Comparison of ENCODE assay signal across 25 cellular contexts in genomic region chr7:84057576-84057975, GRCh38.
"Had no signal": no experiment of that assay in that cellular context is flagged by ENCODE, and none has a peak within 500 bp of the region (broad histone marks: within the 10 kb centered on the region; RNA-seq: fewer than 3 reads in every experiment).

No MANE protein-coding gene starts in this region.

- H3K4me3 ChIP-seq: mucosa of descending colon, psoas muscle, spleen, testis, tibial nerve, upper lobe of right lung, vagina had no signal

- H3K27me3 Mint-ChIP-seq: dendritic cell treated with granulocyte-macrophage colony-stimulating factor and Interleukin-4, amounts not matched to agents 40 ng/mL and 50 ng/mL, for 4 days; effector memory CD8-positive, alpha-beta T cell; naive thymus-derived CD8-positive, alpha-beta T cell; stimulated activated naive B cell treated with anti-CD40 and anti-IgM and Interleukin-4, amounts not matched to agents 10 μg/mL and 1 μg/mL and 100 μg/mL, for 72 hours; stimulated activated naive CD8-positive, alpha-beta T cell treated with anti-CD3 and anti-CD28 coated beads, Interleukin-15, amount 100 ng/mL, for 72 hours had no signal

- H3K4me1 Mint-ChIP-seq: stimulated activated naive B cell treated with anti-CD40 and anti-IgM and Interleukin-4, amounts not matched to agents 10 μg/mL and 1 μg/mL and 100 μg/mL, for 72 hours had no signal

- ATAC-seq: effector memory CD8-positive, alpha-beta T cell; left lobe of liver; naive thymus-derived CD8-positive, alpha-beta T cell; psoas muscle; sciatic nerve; stimulated activated naive B cell treated with anti-CD40 and anti-IgM and Interleukin-4, amounts not matched to agents 10 μg/mL and 1 μg/mL and 100 μg/mL, for 72 hours; stimulated activated naive CD8-positive, alpha-beta T cell treated with anti-CD3 and anti-CD28 coated beads, Interleukin-15, amount 100 ng/mL, for 72 hours; upper lobe of right lung had no signal

- H3K4me3 Mint-ChIP-seq: dendritic cell treated with granulocyte-macrophage colony-stimulating factor and Interleukin-4, amounts not matched to agents 40 ng/mL and 50 ng/mL, for 4 days; effector memory CD8-positive, alpha-beta T cell; naive thymus-derived CD8-positive, alpha-beta T cell; stimulated activated naive B cell treated with anti-CD40 and anti-IgM and Interleukin-4, amounts not matched to agents 10 μg/mL and 1 μg/mL and 100 μg/mL, for 72 hours; stimulated activated naive CD8-positive, alpha-beta T cell treated with anti-CD3 and anti-CD28 coated beads, Interleukin-15, amount 100 ng/mL, for 72 hours had no signal

- H3K36me3 Mint-ChIP-seq: stimulated activated naive B cell treated with anti-CD40 and anti-IgM and Interleukin-4, amounts not matched to agents 10 μg/mL and 1 μg/mL and 100 μg/mL, for 72 hours had no signal

- DNase-seq: effector memory CD8-positive, alpha-beta T cell; erythroblast; foreskin melanocyte; head of caudate nucleus; hippocampal formation; mammary epithelial cell; mucosa of descending colon; naive thymus-derived CD8-positive, alpha-beta T cell; psoas muscle; retina; spleen; stimulated activated CD4-positive, alpha-beta T cell treated with anti-CD3 and anti-CD28 coated beads, Interleukin-15, amount 100 ng/mL, for 24 hours; stimulated activated CD4-positive, alpha-beta T cell treated with anti-CD3 and anti-CD28 coated beads, Interleukin-1b, Interleukin-23, amount 100 ng/mL, for 48 hours; stimulated activated CD4-positive, alpha-beta T cell treated with anti-CD3 and anti-CD28 coated beads, Interleukin-4, amount 100 ng/mL, for 24 hours; stimulated activated naive B cell treated with anti-CD40 and anti-IgM and Interleukin-4, amounts not matched to agents 10 μg/mL and 1 μg/mL and 100 μg/mL, for 72 hours; stimulated activated naive CD8-positive, alpha-beta T cell treated with anti-CD3 and anti-CD28 coated beads, Interleukin-15, amount 100 ng/mL, for 72 hours; testis; upper lobe of right lung had no signal

- H3K9me3 Mint-ChIP-seq: effector memory CD8-positive, alpha-beta T cell; stimulated activated naive B cell treated with anti-CD40 and anti-IgM and Interleukin-4, amounts not matched to agents 10 μg/mL and 1 μg/mL and 100 μg/mL, for 72 hours; stimulated activated naive CD8-positive, alpha-beta T cell treated with anti-CD3 and anti-CD28 coated beads, Interleukin-15, amount 100 ng/mL, for 72 hours had no signal

- H3K27ac Mint-ChIP-seq: dendritic cell treated with granulocyte-macrophage colony-stimulating factor and Interleukin-4, amounts not matched to agents 40 ng/mL and 50 ng/mL, for 4 days; effector memory CD8-positive, alpha-beta T cell; naive thymus-derived CD8-positive, alpha-beta T cell; stimulated activated naive B cell treated with anti-CD40 and anti-IgM and Interleukin-4, amounts not matched to agents 10 μg/mL and 1 μg/mL and 100 μg/mL, for 72 hours; stimulated activated naive CD8-positive, alpha-beta T cell treated with anti-CD3 and anti-CD28 coated beads, Interleukin-15, amount 100 ng/mL, for 72 hours had no signal

- H3K27ac ChIP-seq: neutrophil, psoas muscle, spleen, testis, tibial nerve, upper lobe of right lung, vagina had no signal

- H3K36me3 ChIP-seq: neutrophil, spleen, tibial nerve, upper lobe of right lung, vagina had no signal

- H3K27me3 ChIP-seq: neutrophil, spleen, testis, tibial nerve, upper lobe of right lung, vagina had no signal

- H3K9me3 ChIP-seq: mucosa of descending colon, neutrophil, psoas muscle, testis, tibial nerve, upper lobe of right lung, vagina had no signal

- FAIRE-seq: islet of Langerhans had no signal

- H3K4me1 ChIP-seq: psoas muscle, spleen, testis, tibial nerve, upper lobe of right lung, vagina had no signal
